In genomic region chr6:137910424-137910834, GRCh38 we compare ENCODE assay signal across 1 cellular context.
TF ChIP-seq lines count a peak whose summit lies in the region.

No MANE protein-coding gene starts in this region.

TF ChIP-seq in K562, 482 proteins besides CTCF, POLR2A, EP300 and RAD21 (continued from another document and continues in another):
- TF ChIP-seq, protein P1, sequence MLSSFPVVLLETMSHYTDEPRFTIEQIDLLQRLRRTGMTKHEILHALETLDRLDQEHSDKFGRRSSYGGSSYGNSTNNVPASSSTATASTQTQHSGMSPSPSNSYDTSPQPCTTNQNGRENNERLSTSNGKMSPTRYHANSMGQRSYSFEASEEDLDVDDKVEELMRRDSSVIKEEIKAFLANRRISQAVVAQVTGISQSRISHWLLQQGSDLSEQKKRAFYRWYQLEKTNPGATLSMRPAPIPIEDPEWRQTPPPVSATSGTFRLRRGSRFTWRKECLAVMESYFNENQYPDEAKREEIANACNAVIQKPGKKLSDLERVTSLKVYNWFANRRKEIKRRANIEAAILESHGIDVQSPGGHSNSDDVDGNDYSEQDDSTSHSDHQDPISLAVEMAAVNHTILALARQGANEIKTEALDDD (IDR thresholded peaks at IDR 0.05), result peak; percentile 48; the same call in 1 of the 2 replicates
- TF ChIP-seq NFE2L1 (tag; IDR thresholded peaks at IDR 0.05; ENCODE audit: borderline replicate concordance, low read depth) (peak; percentile 36), RCOR1 (IDR thresholded peaks at IDR 0.05; ENCODE audit: borderline replicate concordance in 1 of 2, low read depth in 2 of 2, low read length in 2 of 2) (peak; percentile 83 to 98), GABPA (tag; conservative IDR thresholded peaks at IDR 0.05; ENCODE audit: low read depth) (0 out of 2 replicates have a peak, but pooled peaks have one; percentile 57), KLF13 (tag; IDR thresholded peaks at IDR 0.05; ENCODE audit: borderline replicate concordance, low read depth) (0 out of 2 replicates have a peak, but pooled peaks have one; percentile 6), MCM5 (IDR thresholded peaks at IDR 0.05; ENCODE audit: low read depth) (no peak), KLF6 (CRISPR knock-in tag; IDR thresholded peaks at IDR 0.05; ENCODE audit: borderline replicate concordance) (peak; percentile 85; the same call in 1 of the 2 replicates), CBFA2T3 (IDR thresholded peaks at IDR 0.05) (peak; percentile 51), ZSCAN29 (IDR thresholded peaks at IDR 0.05) (no peak), GABPB1 (CRISPR knock-in tag; IDR thresholded peaks at IDR 0.05) (no peak), ELF4 (CRISPR knock-in tag; IDR thresholded peaks at IDR 0.05) (peak; percentile 90), TAF15 (IDR thresholded peaks at IDR 0.05; ENCODE audit: low read depth, low read length) (no peak), HMGXB4 (CRISPR knock-in tag; IDR thresholded peaks at IDR 0.05) (no peak), JUND (IDR thresholded peaks at IDR 0.05; ENCODE audit: borderline replicate concordance, low read depth, low read length) (peak; percentile 86; the same call in 1 of the 2 replicates), JUND (tag; IDR thresholded peaks at IDR 0.05; ENCODE audit: borderline replicate concordance, low read depth, low read length) (peak; percentile 81; the same call in 1 of the 3 replicates), YY1 (IDR thresholded peaks at IDR 0.05; ENCODE audit: borderline replicate concordance in 1 of 3, control insufficient read depth in 1 of 3, extremely low read depth in 1 of 3, insufficient read depth in 3 of 3, insufficient read length in 1 of 3, insufficient replicate concordance in 2 of 3, low read depth in 1 of 3, low read length in 2 of 3) (peak in 1 of 3 experiments; percentile 67), HNRNPL (IDR thresholded peaks at IDR 0.05; ENCODE audit: low read depth, low read length) (no peak), ELF1 (tag; IDR thresholded peaks at IDR 0.05) (peak; percentile 30; the same call in 1 of the 2 replicates), STAT6 (CRISPR knock-in tag; IDR thresholded peaks at IDR 0.05) (no peak), BMI1 (IDR thresholded peaks at IDR 0.05; ENCODE audit: low read length) (no peak), ID3 (CRISPR knock-in tag; IDR thresholded peaks at IDR 0.05) (no peak), ID3 (tag; IDR thresholded peaks at IDR 0.05) (peak; percentile 80), ZNF407 (IDR thresholded peaks at IDR 0.05; ENCODE audit: low read depth) (no peak), NR3C1 (CRISPR knock-in tag; IDR thresholded peaks at IDR 0.05) (no peak), UBTF (IDR thresholded peaks at IDR 0.05; ENCODE audit: borderline replicate concordance in 1 of 2, low read depth in 2 of 2, low read length in 2 of 2) (peak; percentile 75 to 95; a peak in 3 of 4 replicates), SIRT6 (IDR thresholded peaks at IDR 0.05; ENCODE audit: low read depth, low read length) (no peak), ATF7 (IDR thresholded peaks at IDR 0.05) (peak; percentile 65), TCFL5 (CRISPR knock-in tag; conservative IDR thresholded peaks at IDR 0.05) (peak; percentile 61; the same call in 1 of the 2 replicates), ZBTB7A (IDR thresholded peaks at IDR 0.05; ENCODE audit: borderline replicate concordance, control insufficient read depth, low read depth, low read length) (no peak; the same call in 1 of the 2 replicates), BRCA1 (IDR thresholded peaks at IDR 0.05) (no peak), BRCA1 (CRISPR knock-in tag; IDR thresholded peaks at IDR 0.05) (no peak), FOXM1 (IDR thresholded peaks at IDR 0.05; ENCODE audit: low read depth) (no peak), FOXM1 (CRISPR knock-in tag; IDR thresholded peaks at IDR 0.05; ENCODE audit: low read depth) (no peak), HCFC1 (IDR thresholded peaks at IDR 0.05; ENCODE audit: low read depth, low read length) (no peak), DDX20 (tag; IDR thresholded peaks at IDR 0.05; ENCODE audit: low read depth) (peak; percentile 61; the same call in 1 of the 2 replicates), ATF3 (IDR thresholded peaks at IDR 0.05) (peak; percentile 61), ATF3 (CRISPR knock-in tag; conservative IDR thresholded peaks at IDR 0.05) (no peak), CBX5 (IDR thresholded peaks at IDR 0.05; ENCODE audit: borderline replicate concordance, low read depth) (0 out of 2 replicates have a peak, but pooled peaks have one; percentile 72)
- TF ChIP-seq, protein P2, sequence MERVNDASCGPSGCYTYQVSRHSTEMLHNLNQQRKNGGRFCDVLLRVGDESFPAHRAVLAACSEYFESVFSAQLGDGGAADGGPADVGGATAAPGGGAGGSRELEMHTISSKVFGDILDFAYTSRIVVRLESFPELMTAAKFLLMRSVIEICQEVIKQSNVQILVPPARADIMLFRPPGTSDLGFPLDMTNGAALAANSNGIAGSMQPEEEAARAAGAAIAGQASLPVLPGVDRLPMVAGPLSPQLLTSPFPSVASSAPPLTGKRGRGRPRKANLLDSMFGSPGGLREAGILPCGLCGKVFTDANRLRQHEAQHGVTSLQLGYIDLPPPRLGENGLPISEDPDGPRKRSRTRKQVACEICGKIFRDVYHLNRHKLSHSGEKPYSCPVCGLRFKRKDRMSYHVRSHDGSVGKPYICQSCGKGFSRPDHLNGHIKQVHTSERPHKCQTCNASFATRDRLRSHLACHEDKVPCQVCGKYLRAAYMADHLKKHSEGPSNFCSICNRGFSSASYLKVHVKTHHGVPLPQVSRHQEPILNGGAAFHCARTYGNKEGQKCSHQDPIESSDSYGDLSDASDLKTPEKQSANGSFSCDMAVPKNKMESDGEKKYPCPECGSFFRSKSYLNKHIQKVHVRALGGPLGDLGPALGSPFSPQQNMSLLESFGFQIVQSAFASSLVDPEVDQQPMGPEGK (CRISPR knock-in tag; IDR thresholded peaks at IDR 0.05; ENCODE audit: borderline replicate concordance), result peak; percentile 80; the same call in 1 of the 2 replicates
